9 cellular contexts compared by ENCODE assay signal in genomic region chr2:193482557-193482956, GRCh38.
DNase-seq lines count a peak whose midpoint lies in the region; ATAC-seq and TF ChIP-seq lines count a peak whose summit lies in the region.
"Had no signal": no experiment of that assay in that cellular context is flagged by ENCODE, and none has a peak within 500 bp of the region (broad histone marks: within the 10 kb centered on the region; RNA-seq: fewer than 3 reads in every experiment).

No MANE protein-coding gene starts in this region.

- peaks cover 2% of the 10 kb centered on the region for H3K9me3 Mint-ChIP-seq in activated naive CD8-positive, alpha-beta T cell treated with anti-CD3 and anti-CD28 coated beads for 36 hours
- no peaks in the 10 kb centered on the region; the same call in 1 of the 2 replicates for H3K9me3 Mint-ChIP-seq in WTC11

- no peak for DNase-seq in activated naive CD8-positive, alpha-beta T cell treated with anti-CD3 and anti-CD28 coated beads for 36 hours
- DNase-seq in NCI-H2029 (lab: John Stamatoyannopoulos, UW) (no peak), WTC11 (ENCODE audit: low spot score) (no peak), NCI-H1436 (lab: John Stamatoyannopoulos, UW) (no peak)
- no peak for DNase-seq in activated CD4-positive, alpha-beta T cell treated with anti-CD3 and anti-CD28 coated beads, Interleukin-2, amount 50 U/mL, for 1 hour
- DNase-seq: occipital lobe had no signal

- peak overlapping the region; percentile 52 for H3K4me3 Mint-ChIP-seq in activated naive CD8-positive, alpha-beta T cell treated with anti-CD3 and anti-CD28 coated beads for 36 hours
- no peak overlapping the region for H3K4me3 Mint-ChIP-seq in WTC11

- peaks cover 10% of the 10 kb centered on the region for H3K4me1 Mint-ChIP-seq in activated naive CD8-positive, alpha-beta T cell treated with anti-CD3 and anti-CD28 coated beads for 36 hours
- peaks cover 11% of the 10 kb centered on the region for H3K4me1 Mint-ChIP-seq in WTC11

- no peaks in the 10 kb centered on the region for H3K27me3 Mint-ChIP-seq in activated naive CD8-positive, alpha-beta T cell treated with anti-CD3 and anti-CD28 coated beads for 36 hours
- H3K27me3 Mint-ChIP-seq in WTC11 (ENCODE audit: low read depth), result no peaks in the 10 kb centered on the region

- ATAC-seq in GM18867 (IDR thresholded peaks at IDR 0.05; ENCODE audit: unreplicated experiment), result peak; percentile 95
- peak; percentile 93 for ATAC-seq in GM21390 (IDR thresholded peaks at IDR 0.05; ENCODE audit: unreplicated experiment)
- peak; percentile 84 for ATAC-seq in HG03060 (IDR thresholded peaks at IDR 0.05; ENCODE audit: low read depth, unreplicated experiment)
- no peak for ATAC-seq in WTC11

- no peak for TF ChIP-seq CTCF in WTC11 (IDR thresholded peaks at IDR 0.05)

- peaks cover 6% of the 10 kb centered on the region for H3K36me3 Mint-ChIP-seq in activated naive CD8-positive, alpha-beta T cell treated with anti-CD3 and anti-CD28 coated beads for 36 hours
- H3K36me3 Mint-ChIP-seq in WTC11, result no peaks in the 10 kb centered on the region

- H3K27ac Mint-ChIP-seq in activated naive CD8-positive, alpha-beta T cell treated with anti-CD3 and anti-CD28 coated beads for 36 hours, result peak overlapping the region; percentile 57
- no peak overlapping the region for H3K27ac Mint-ChIP-seq in WTC11

- POLR2A ChIA-PET in WTC11 (lab: Charles Lee), result no interaction called here

- CTCF ChIA-PET in WTC11 (lab: Charles Lee), result no interaction called here

TF ChIP-seq in WTC11, 78 proteins besides CTCF, POLR2A, EP300 and RAD21:
- no peak for TF ChIP-seq HMGA2 (CRISPR knock-in tag; IDR thresholded peaks at IDR 0.05)
- TF ChIP-seq ZNF416 (CRISPR knock-in tag; IDR thresholded peaks at IDR 0.05), result no peak
- TF ChIP-seq AFF4 (CRISPR knock-in tag; IDR thresholded peaks at IDR 0.05; ENCODE audit: borderline replicate concordance), result no peak
- TF ChIP-seq KAT7 (CRISPR knock-in tag; IDR thresholded peaks at IDR 0.05; ENCODE audit: borderline replicate concordance), result no peak
- no peak for TF ChIP-seq MAX (CRISPR knock-in tag; IDR thresholded peaks at IDR 0.05)
- TF ChIP-seq ZSCAN18 (CRISPR knock-in tag; IDR thresholded peaks at IDR 0.05), result no peak
- TF ChIP-seq ZBTB21 (CRISPR knock-in tag; IDR thresholded peaks at IDR 0.05; ENCODE audit: borderline replicate concordance), result no peak
TF ChIP-seq in WTC11: peak in this region for 0.
